18 cellular contexts compared by ENCODE assay signal in genomic region chr18:26703170-26703933, GRCh38.
A peak's percentile ranks its signal among the peaks of the same experiment; 100 is the strongest.
DNase-seq lines count a peak whose midpoint lies in the region; ATAC-seq, FAIRE-seq and TF ChIP-seq lines count a peak whose summit lies in the region.
"Had no signal": no experiment of that assay in that cellular context is flagged by ENCODE, and none has a peak within 500 bp of the region (broad histone marks: within the 10 kb centered on the region; RNA-seq: fewer than 3 reads in every experiment).

No MANE protein-coding gene starts in this region.

- TF ChIP-seq CTCF in colonic mucosa (IDR thresholded peaks at IDR 0.05) (no peak), pancreas (IDR thresholded peaks at IDR 0.05) (no peak), GM10266 (IDR thresholded peaks at IDR 0.05; ENCODE audit: control insufficient read depth, insufficient read depth, low read depth, missing control alignments) (no peak)

- ATAC-seq in pancreas: peak in 3 of 4 donors; percentile 38 to 77 (median 72)
- no peak for ATAC-seq in HG02759 (IDR thresholded peaks at IDR 0.05; ENCODE audit: unreplicated experiment)
- ATAC-seq: left lobe of liver; stimulated activated memory B cell treated with anti-CD40 and anti-IgM and Interleukin-4, amounts not matched to agents 10 μg/mL and 1 μg/mL and 100 μg/mL, for 72 hours had no signal

- no peaks in the 10 kb centered on the region for H3K4me1 ChIP-seq in colonic mucosa
- no peaks in the 10 kb centered on the region for H3K4me1 ChIP-seq in pancreas

- H3K36me3 ChIP-seq in colonic mucosa (no peaks in the 10 kb centered on the region), pancreas (no peaks in the 10 kb centered on the region)
- H3K36me3 ChIP-seq: spleen had no signal

- H3K4me3 ChIP-seq in colonic mucosa: no peak overlapping the region
- H3K4me3 ChIP-seq in pancreas: no peak overlapping the region
- H3K4me3 ChIP-seq: GM23248, spleen had no signal

- no peak for FAIRE-seq in pancreas (lab: Jason Lieb, UNC)

- H3K9me3 ChIP-seq in colonic mucosa (no peaks in the 10 kb centered on the region), pancreas (no peaks in the 10 kb centered on the region)
- H3K9me3 ChIP-seq: spleen had no signal

- no peak overlapping the region for H3K9ac ChIP-seq in colonic mucosa (ENCODE audit: low read depth in 2 of 2, low read length in 2 of 2)
- H3K9ac ChIP-seq: GM23248 had no signal

- peak overlapping the region; percentile 57 for H3K27ac ChIP-seq in colonic mucosa
- H3K27ac ChIP-seq in pancreas: no peak overlapping the region
- H3K27ac ChIP-seq: 22Rv1, GM23248 had no signal

- intact Hi-C loops in colonic mucosa (cut with DNase I): no loop called here
- intact Hi-C loops in pancreas (cut with DNase I): no loop called here

- WGBS in pancreas, 2 donors: 56 to 61% methylated on average over 7 of the region's 7 CpGs

- no peaks in the 10 kb centered on the region for H3K27me3 ChIP-seq in colonic mucosa
- no peaks in the 10 kb centered on the region for H3K27me3 ChIP-seq in pancreas
- H3K27me3 ChIP-seq: spleen had no signal

- DNase-seq in DMS153 (lab: John Stamatoyannopoulos, UW) (peak; percentile 8), DMS153 treated with DMSO at 0.1 percent for 48 hours (lab: John Stamatoyannopoulos, UW; ENCODE audit: unreplicated experiment) (no peak), NCI-H526 (lab: John Stamatoyannopoulos, UW) (peak; percentile 71 to 88), colonic mucosa (peak; percentile 65), pancreas (no peak), GM10266 (ENCODE audit: extremely low spot score) (no peak), GDM1 (lab: John Stamatoyannopoulos, UW) (no peak)
- DNase-seq: activated CD4-positive, alpha-beta T cell treated with anti-CD3 and anti-CD28 coated beads for 1 hour; activated naive CD4-positive, alpha-beta T cell; aorta; GM23248; NCI-H2107; SIG-M5; spleen had no signal

Comparison
In these comparisons a context has a peak if more than half of its experiments do, and no peak if none do; other contexts are left out.
1. DNase-seq: peak in DMS153 (single experiment), NCI-H526 (2 of 2) and colonic mucosa (single experiment); none in DMS153 treated with DMSO at 0.1 percent for 48 hours (single experiment), pancreas (0 of 6), GM10266 (single experiment) and GDM1 (single experiment).